In the genomic region with DNA sequence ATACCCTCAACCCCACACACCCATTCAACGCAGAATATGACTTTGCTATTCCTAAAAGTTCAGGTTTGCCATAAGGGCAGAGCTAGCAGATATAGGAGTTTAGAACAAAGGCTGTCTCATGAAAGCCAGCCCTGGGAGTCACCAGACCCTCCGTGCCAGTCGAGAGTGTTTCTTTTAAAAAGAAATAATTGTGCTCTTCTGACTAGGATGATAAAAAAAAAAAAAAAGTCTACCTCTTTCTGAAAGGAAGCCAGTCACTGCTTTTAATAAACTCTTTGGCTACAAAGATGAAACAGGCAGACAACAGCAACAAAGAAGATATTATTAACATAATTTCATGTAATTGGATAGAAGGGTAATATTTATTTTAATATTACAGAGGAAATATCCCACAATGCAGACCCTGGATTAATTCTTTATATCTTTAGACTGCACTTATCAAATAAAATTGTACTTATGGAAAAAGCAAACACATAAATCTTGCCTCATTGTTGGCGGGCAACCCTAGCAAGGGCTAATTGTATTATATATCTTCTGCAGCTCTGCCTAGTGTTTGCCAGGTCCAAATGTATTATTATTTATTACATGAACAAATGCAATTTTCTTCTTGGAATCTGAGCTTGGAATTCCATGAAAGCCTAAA, we compare ENCODE assay signal across 2 cellular contexts.
TF ChIP-seq lines count a peak whose summit lies in the region.

No MANE protein-coding gene starts in this region.

TF ChIP-seq in HepG2, 621 proteins besides CTCF, POLR2A, EP300 and RAD21 (continued from another document):
- TF ChIP-seq, protein P1, sequence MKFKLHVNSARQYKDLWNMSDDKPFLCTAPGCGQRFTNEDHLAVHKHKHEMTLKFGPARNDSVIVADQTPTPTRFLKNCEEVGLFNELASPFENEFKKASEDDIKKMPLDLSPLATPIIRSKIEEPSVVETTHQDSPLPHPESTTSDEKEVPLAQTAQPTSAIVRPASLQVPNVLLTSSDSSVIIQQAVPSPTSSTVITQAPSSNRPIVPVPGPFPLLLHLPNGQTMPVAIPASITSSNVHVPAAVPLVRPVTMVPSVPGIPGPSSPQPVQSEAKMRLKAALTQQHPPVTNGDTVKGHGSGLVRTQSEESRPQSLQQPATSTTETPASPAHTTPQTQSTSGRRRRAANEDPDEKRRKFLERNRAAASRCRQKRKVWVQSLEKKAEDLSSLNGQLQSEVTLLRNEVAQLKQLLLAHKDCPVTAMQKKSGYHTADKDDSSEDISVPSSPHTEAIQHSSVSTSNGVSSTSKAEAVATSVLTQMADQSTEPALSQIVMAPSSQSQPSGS (CRISPR knock-in tag; IDR thresholded peaks at IDR 0.05), result no peak
- TF ChIP-seq FOSL2 (CRISPR knock-in tag; IDR thresholded peaks at IDR 0.05), result no peak

TF ChIP-seq in SK-N-SH treated with all-trans-retinoic acid at 6 μM for 48 hours, 23 proteins besides CTCF, POLR2A, EP300 and RAD21 (continued from another document):
- TF ChIP-seq, protein P2, sequence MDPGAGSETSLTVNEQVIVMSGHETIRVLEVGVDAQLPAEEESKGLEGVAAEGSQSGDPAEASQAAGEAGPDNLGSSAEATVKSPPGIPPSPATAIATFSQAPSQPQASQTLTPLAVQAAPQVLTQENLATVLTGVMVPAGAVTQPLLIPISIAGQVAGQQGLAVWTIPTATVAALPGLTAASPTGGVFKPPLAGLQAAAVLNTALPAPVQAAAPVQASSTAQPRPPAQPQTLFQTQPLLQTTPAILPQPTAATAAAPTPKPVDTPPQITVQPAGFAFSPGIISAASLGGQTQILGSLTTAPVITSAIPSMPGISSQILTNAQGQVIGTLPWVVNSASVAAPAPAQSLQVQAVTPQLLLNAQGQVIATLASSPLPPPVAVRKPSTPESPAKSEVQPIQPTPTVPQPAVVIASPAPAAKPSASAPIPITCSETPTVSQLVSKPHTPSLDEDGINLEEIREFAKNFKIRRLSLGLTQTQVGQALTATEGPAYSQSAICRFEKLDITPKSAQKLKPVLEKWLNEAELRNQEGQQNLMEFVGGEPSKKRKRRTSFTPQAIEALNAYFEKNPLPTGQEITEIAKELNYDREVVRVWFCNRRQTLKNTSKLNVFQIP (CRISPR knock-in tag; IDR thresholded peaks at IDR 0.05; ENCODE audit: borderline replicate concordance, low read depth), result no peak; the same call in 1 of the 2 replicates
- TF ChIP-seq, protein P3, sequence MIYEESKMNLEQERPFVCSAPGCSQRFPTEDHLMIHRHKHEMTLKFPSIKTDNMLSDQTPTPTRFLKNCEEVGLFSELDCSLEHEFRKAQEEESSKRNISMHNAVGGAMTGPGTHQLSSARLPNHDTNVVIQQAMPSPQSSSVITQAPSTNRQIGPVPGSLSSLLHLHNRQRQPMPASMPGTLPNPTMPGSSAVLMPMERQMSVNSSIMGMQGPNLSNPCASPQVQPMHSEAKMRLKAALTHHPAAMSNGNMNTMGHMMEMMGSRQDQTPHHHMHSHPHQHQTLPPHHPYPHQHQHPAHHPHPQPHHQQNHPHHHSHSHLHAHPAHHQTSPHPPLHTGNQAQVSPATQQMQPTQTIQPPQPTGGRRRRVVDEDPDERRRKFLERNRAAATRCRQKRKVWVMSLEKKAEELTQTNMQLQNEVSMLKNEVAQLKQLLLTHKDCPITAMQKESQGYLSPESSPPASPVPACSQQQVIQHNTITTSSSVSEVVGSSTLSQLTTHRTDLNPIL (CRISPR knock-in tag; IDR thresholded peaks at IDR 0.05; ENCODE audit: low read depth), result no peak
- TF ChIP-seq OSR1 (CRISPR knock-in tag; IDR thresholded peaks at IDR 0.05) (no peak), ZNF70 (CRISPR knock-in tag; IDR thresholded peaks at IDR 0.05) (no peak), ESRRG (CRISPR knock-in tag; IDR thresholded peaks at IDR 0.05) (no peak), ARNTL (CRISPR knock-in tag; IDR thresholded peaks at IDR 0.05; ENCODE audit: borderline replicate concordance, low read depth) (no peak), ZC3H10 (CRISPR knock-in tag; IDR thresholded peaks at IDR 0.05) (no peak), ZNF8 (CRISPR knock-in tag; IDR thresholded peaks at IDR 0.05) (no peak), CSDC2 (CRISPR knock-in tag; IDR thresholded peaks at IDR 0.05) (no peak), PPARA (CRISPR knock-in tag; IDR thresholded peaks at IDR 0.05; ENCODE audit: borderline replicate concordance) (no peak), ZFP30 (CRISPR knock-in tag; IDR thresholded peaks at IDR 0.05) (no peak), TCF4 (CRISPR knock-in tag; IDR thresholded peaks at IDR 0.05; ENCODE audit: borderline replicate concordance) (peak; percentile 45; the same call in 1 of the 2 replicates), ZFP3 (CRISPR knock-in tag; IDR thresholded peaks at IDR 0.05) (no peak), TOX (CRISPR knock-in tag; IDR thresholded peaks at IDR 0.05; ENCODE audit: borderline replicate concordance) (no peak), ZNF565 (CRISPR knock-in tag; conservative IDR thresholded peaks at IDR 0.05; ENCODE audit: low read depth) (no peak)
- TF ChIP-seq, protein P4, sequence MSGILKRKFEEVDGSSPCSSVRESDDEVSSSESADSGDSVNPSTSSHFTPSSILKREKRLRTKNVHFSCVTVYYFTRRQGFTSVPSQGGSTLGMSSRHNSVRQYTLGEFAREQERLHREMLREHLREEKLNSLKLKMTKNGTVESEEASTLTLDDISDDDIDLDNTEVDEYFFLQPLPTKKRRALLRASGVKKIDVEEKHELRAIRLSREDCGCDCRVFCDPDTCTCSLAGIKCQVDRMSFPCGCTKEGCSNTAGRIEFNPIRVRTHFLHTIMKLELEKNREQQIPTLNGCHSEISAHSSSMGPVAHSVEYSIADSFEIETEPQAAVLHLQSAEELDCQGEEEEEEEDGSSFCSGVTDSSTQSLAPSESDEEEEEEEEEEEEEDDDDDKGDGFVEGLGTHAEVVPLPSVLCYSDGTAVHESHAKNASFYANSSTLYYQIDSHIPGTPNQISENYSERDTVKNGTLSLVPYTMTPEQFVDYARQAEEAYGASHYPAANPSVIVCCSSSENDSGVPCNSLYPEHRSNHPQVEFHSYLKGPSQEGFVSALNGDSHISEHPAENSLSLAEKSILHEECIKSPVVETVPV (CRISPR knock-in tag; IDR thresholded peaks at IDR 0.05), result peak; percentile 69; the same call in 1 of the 2 replicates
